ENCODE assay signal across 17 cellular contexts in genomic region chr7:89687266-89687665, GRCh38.
"Had no signal": no experiment of that assay in that cellular context is flagged by ENCODE, and none has a peak within 500 bp of the region (broad histone marks: within the 10 kb centered on the region; RNA-seq: fewer than 3 reads in every experiment).

No MANE protein-coding gene starts in this region.

- DNase-seq: activated CD4-positive, alpha-beta T cell treated with anti-CD3 and anti-CD28 coated beads for 36 hours; activated CD4-positive, alpha-beta T cell treated with anti-CD3 and anti-CD28 coated beads, Interleukin-2, amount 50 U/mL, for 48 hours; activated gamma-delta T cell; effector CD8-positive, alpha-beta T cell; left colon; lower lobe of right lung; stimulated activated CD4-positive, alpha-beta T cell treated with anti-CD3 and anti-CD28 coated beads, Interleukin-2, amount 100 ng/mL, for 24 hours; stimulated activated naive CD4-positive, alpha-beta T cell treated with Interleukin-2 at 50 U/mL for 16 hours; tibial artery; WERI-Rb-1 had no signal

- H3K4me3 Mint-ChIP-seq: activated CD4-positive, alpha-beta T cell treated with anti-CD3 and anti-CD28 coated beads for 36 hours; activated naive CD4-positive, alpha-beta T cell treated with anti-CD3 and anti-CD28 coated beads, Interleukin-2, amount 50 U/mL, for 24 hours; dendritic cell treated with granulocyte-macrophage colony-stimulating factor and Interleukin-4, amounts not matched to agents 40 ng/mL and 50 ng/mL, for 4 days; nephron had no signal

- H3K4me1 ChIP-seq: esophagus muscularis mucosa, lower lobe of right lung, right atrium auricular region, tibial artery had no signal

- H3K4me3 ChIP-seq: cardiac muscle cell, esophagus muscularis mucosa, lower lobe of right lung, prostate gland, right atrium auricular region, tibial artery had no signal

- H3K36me3 ChIP-seq: cardiac muscle cell, esophagus muscularis mucosa, lower lobe of right lung, prostate gland, right atrium auricular region, tibial artery, WERI-Rb-1 had no signal

- H3K9me3 ChIP-seq: esophagus muscularis mucosa, lower lobe of right lung, prostate gland, right atrium auricular region, tibial artery had no signal

- H3K27ac ChIP-seq: cardiac muscle cell, esophagus muscularis mucosa, lower lobe of right lung, prostate gland, right atrium auricular region, tibial artery, WERI-Rb-1 had no signal

- H3K4me1 Mint-ChIP-seq: activated CD4-positive, alpha-beta T cell treated with anti-CD3 and anti-CD28 coated beads for 36 hours; activated naive CD4-positive, alpha-beta T cell treated with anti-CD3 and anti-CD28 coated beads, Interleukin-2, amount 50 U/mL, for 24 hours had no signal

- H3K36me3 Mint-ChIP-seq: activated naive CD4-positive, alpha-beta T cell treated with anti-CD3 and anti-CD28 coated beads, Interleukin-2, amount 50 U/mL, for 24 hours had no signal

- H3K27ac Mint-ChIP-seq: activated CD4-positive, alpha-beta T cell treated with anti-CD3 and anti-CD28 coated beads for 36 hours; activated naive CD4-positive, alpha-beta T cell treated with anti-CD3 and anti-CD28 coated beads, Interleukin-2, amount 50 U/mL, for 24 hours; dendritic cell treated with granulocyte-macrophage colony-stimulating factor and Interleukin-4, amounts not matched to agents 40 ng/mL and 50 ng/mL, for 4 days; nephron had no signal

- H3K27me3 ChIP-seq: cardiac muscle cell, esophagus muscularis mucosa, right atrium auricular region, tibial artery had no signal

- H3K9me3 Mint-ChIP-seq: activated naive CD4-positive, alpha-beta T cell treated with anti-CD3 and anti-CD28 coated beads, Interleukin-2, amount 50 U/mL, for 24 hours; dendritic cell treated with granulocyte-macrophage colony-stimulating factor and Interleukin-4, amounts not matched to agents 40 ng/mL and 50 ng/mL, for 4 days; nephron had no signal

- H3K27me3 Mint-ChIP-seq: activated CD4-positive, alpha-beta T cell treated with anti-CD3 and anti-CD28 coated beads for 36 hours; activated naive CD4-positive, alpha-beta T cell treated with anti-CD3 and anti-CD28 coated beads, Interleukin-2, amount 50 U/mL, for 24 hours; dendritic cell treated with granulocyte-macrophage colony-stimulating factor and Interleukin-4, amounts not matched to agents 40 ng/mL and 50 ng/mL, for 4 days had no signal
